ENCODE assay signal across 20 cellular contexts in genomic region chr9:110895141-110895912, GRCh38.
DNase-seq lines count a peak whose midpoint lies in the region; ATAC-seq and TF ChIP-seq lines count a peak whose summit lies in the region.
"Had no signal": no experiment of that assay in that cellular context is flagged by ENCODE, and none has a peak within 500 bp of the region (broad histone marks: within the 10 kb centered on the region; RNA-seq: fewer than 3 reads in every experiment).

No MANE protein-coding gene starts in this region.

- no peak overlapping the region for H3K27ac Mint-ChIP-seq in MCF 10A (ENCODE audit: low read depth, unreplicated experiment)
- H3K27ac Mint-ChIP-seq: activated naive CD8-positive, alpha-beta T cell treated with anti-CD3 and anti-CD28 coated beads for 36 hours; CD4-positive, CD25-positive, alpha-beta regulatory T cell; memory B cell had no signal

- H3K36me3 Mint-ChIP-seq in MCF 10A (ENCODE audit: insufficient read depth, unreplicated experiment) = no peaks in the 10 kb centered on the region
- H3K36me3 Mint-ChIP-seq: activated naive CD8-positive, alpha-beta T cell treated with anti-CD3 and anti-CD28 coated beads for 36 hours; CD4-positive, CD25-positive, alpha-beta regulatory T cell; memory B cell had no signal

- H3K27me3 ChIP-seq in breast epithelium = no peaks in the 10 kb centered on the region
- no peaks in the 10 kb centered on the region for H3K27me3 ChIP-seq in right cardiac atrium (ENCODE audit: control insufficient read depth, insufficient read depth)
- no peaks in the 10 kb centered on the region for H3K27me3 ChIP-seq in sigmoid colon
- H3K27me3 ChIP-seq in vagina = no peaks in the 10 kb centered on the region

- intact Hi-C loops in breast epithelium (cut with DNase I; ENCODE audit: low total_unique reads) (no loop called here), MCF 10A (cut with micrococcal nuclease) (no loop called here), right cardiac atrium (cut with DNase I) (no loop called here), sigmoid colon (cut with DNase I) (loop anchor here (10.0 kb wide), 1 partner anchor 139 kb away; the partner anchor contains the start of gene LPAR1), vagina (cut with DNase I) (loop anchor here (10.0 kb wide), 1 partner anchor 141 kb away; no protein-coding TSS in a partner anchor)

- DNase-seq in breast epithelium (ENCODE audit: low spot score in 2 of 2) = no peak
- no peak for DNase-seq in MCF 10A (ENCODE audit: unreplicated experiment)
- peak; percentile 80 to 93 (median 90) for DNase-seq in right cardiac atrium
- DNase-seq in sigmoid colon = peak; percentile 81
- DNase-seq in vagina (ENCODE audit: extremely low spot score in 2 of 2) = no peak
- no peak for DNase-seq in stimulated activated CD4-positive, alpha-beta T cell treated with anti-CD3 and anti-CD28 coated beads, Interleukin-4, amount 100 ng/mL, for 1 hour
- DNase-seq in activated CD4-positive, alpha-beta T cell treated with anti-CD3 and anti-CD28 coated beads for 4 hours = no peak
- DNase-seq: 8988T; activated CD4-positive, alpha-beta T cell treated with anti-CD3 and anti-CD28 coated beads, Interleukin-2, amount 50 U/mL, for 4 hours; activated naive CD8-positive, alpha-beta T cell treated with anti-CD3 and anti-CD28 coated beads for 36 hours; activated T-cell treated with anti-CD3 and anti-CD28 coated beads, Interleukin-2, amount 50 U/mL, for 4 hours; CD4-positive, CD25-positive, alpha-beta regulatory T cell; DND-41; effector memory CD4-positive, alpha-beta T cell; foreskin melanocyte; stimulated activated CD4-positive, alpha-beta T cell treated with anti-CD3 and anti-CD28 coated beads, Interleukin-12 subunit alpha, Interleukin-12 subunit beta, amount 100 ng/mL, for 4 hours had no signal

- H3K4me3 ChIP-seq in breast epithelium (no peak overlapping the region), right cardiac atrium (ENCODE audit: low read length) (no peak overlapping the region), sigmoid colon (no peak overlapping the region), vagina (no peak overlapping the region)
- H3K4me3 ChIP-seq: K562 had no signal

- no peaks in the 10 kb centered on the region for H3K27me3 Mint-ChIP-seq in MCF 10A (ENCODE audit: insufficient read depth, unreplicated experiment)
- H3K27me3 Mint-ChIP-seq: activated naive CD8-positive, alpha-beta T cell treated with anti-CD3 and anti-CD28 coated beads for 36 hours; CD4-positive, CD25-positive, alpha-beta regulatory T cell; memory B cell had no signal

- POLR2A ChIA-PET in MCF 10A (lab: Yijun Ruan, JAX) = no interaction called here

- TF ChIP-seq CTCF in breast epithelium (IDR thresholded peaks at IDR 0.05) = no peak
- TF ChIP-seq CTCF in MCF 10A (IDR thresholded peaks at IDR 0.05; ENCODE audit: unreplicated experiment) = no peak
- no peak for TF ChIP-seq CTCF in sigmoid colon (IDR thresholded peaks at IDR 0.05)
- TF ChIP-seq CTCF in vagina (IDR thresholded peaks at IDR 0.05) = no peak

- H3K4me3 Mint-ChIP-seq in MCF 10A (ENCODE audit: unreplicated experiment) = no peak overlapping the region
- H3K4me3 Mint-ChIP-seq: activated naive CD8-positive, alpha-beta T cell treated with anti-CD3 and anti-CD28 coated beads for 36 hours; activated T-cell treated with anti-CD3 and anti-CD28 coated beads, Interleukin-2, amount 50 U/mL, for 4 hours; CD4-positive, CD25-positive, alpha-beta regulatory T cell; memory B cell had no signal

- H3K9me3 ChIP-seq in breast epithelium (no peaks in the 10 kb centered on the region), right cardiac atrium (ENCODE audit: control insufficient read depth, low read length) (no peaks in the 10 kb centered on the region), sigmoid colon (no peaks in the 10 kb centered on the region), vagina (no peaks in the 10 kb centered on the region)

- peak overlapping the region; percentile 7 to 76 for H3K27ac ChIP-seq in breast epithelium
- H3K27ac ChIP-seq in right cardiac atrium (ENCODE audit: low read length) = peak overlapping the region; percentile 61
- peak overlapping the region; percentile 10 to 64 (median 57) for H3K27ac ChIP-seq in sigmoid colon
- peak overlapping the region; percentile 2 for H3K27ac ChIP-seq in vagina
- H3K27ac ChIP-seq: HL-60 had no signal

- CTCF ChIA-PET in MCF 10A (lab: Yijun Ruan, JAX) = no interaction called here

- BruUV-seq in MCF 10A (replicated peaks; lab: Mats Ljungman, UMichigan) = no TSS peak

- TF ChIP-seq POLR2A in breast epithelium (IDR thresholded peaks at IDR 0.05) (no peak), sigmoid colon (IDR thresholded peaks at IDR 0.05) (no peak), vagina (IDR thresholded peaks at IDR 0.05) (no peak)

- H3K4me1 ChIP-seq in breast epithelium (no peaks in the 10 kb centered on the region), right cardiac atrium (ENCODE audit: control insufficient read depth, insufficient read depth, low read length) (no peaks in the 10 kb centered on the region), sigmoid colon (no peaks in the 10 kb centered on the region), vagina (peaks cover 5% of the 10 kb centered on the region)

- H3K4me1 Mint-ChIP-seq in MCF 10A (ENCODE audit: insufficient read depth, unreplicated experiment) = no peaks in the 10 kb centered on the region
- H3K4me1 Mint-ChIP-seq: activated naive CD8-positive, alpha-beta T cell treated with anti-CD3 and anti-CD28 coated beads for 36 hours; CD4-positive, CD25-positive, alpha-beta regulatory T cell; memory B cell had no signal

- no peak for TF ChIP-seq EP300 in sigmoid colon (IDR thresholded peaks at IDR 0.05)

- no peaks in the 10 kb centered on the region for H3K9me3 Mint-ChIP-seq in MCF 10A (ENCODE audit: unreplicated experiment)
- H3K9me3 Mint-ChIP-seq: activated naive CD8-positive, alpha-beta T cell treated with anti-CD3 and anti-CD28 coated beads for 36 hours had no signal

- 41% methylated on average over 7 of the region's 7 CpGs for WGBS in right cardiac atrium
- WGBS in sigmoid colon, 2 donors = 64 to 73% methylated on average over 7 of the region's 7 CpGs

- no peaks in the 10 kb centered on the region for H3K36me3 ChIP-seq in breast epithelium
- H3K36me3 ChIP-seq in sigmoid colon = no peaks in the 10 kb centered on the region
- no peaks in the 10 kb centered on the region for H3K36me3 ChIP-seq in vagina

- peak; percentile 95 to 96 for ATAC-seq in right cardiac atrium
- ATAC-seq in HG03097 (IDR thresholded peaks at IDR 0.05; ENCODE audit: low FRiP score, unreplicated experiment) = no peak
- ATAC-seq: activated T-cell treated with anti-CD3 and anti-CD28 coated beads, Interleukin-2, amount 50 U/mL, for 4 hours; K562 had no signal

Comparison
In these comparisons a context has a peak if more than half of its experiments do, and no peak if none do; other contexts are left out.
1. DNase-seq: peak in right cardiac atrium (3 of 3) and sigmoid colon (single experiment); none in breast epithelium (0 of 2), MCF 10A (single experiment), vagina (0 of 2), stimulated activated CD4-positive, alpha-beta T cell treated with anti-CD3 and anti-CD28 coated beads, Interleukin-4, amount 100 ng/mL, for 1 hour (single experiment) and activated CD4-positive, alpha-beta T cell treated with anti-CD3 and anti-CD28 coated beads for 4 hours (0 of 2).
2. H3K27ac ChIP-seq: peak in every context shown above with its lines; median percentile 61 in right cardiac atrium; 57 in sigmoid colon; 42 in breast epithelium; 2 in vagina.
3. intact Hi-C loops: an anchor here in sigmoid colon (10.0 kb wide) and vagina (10.0 kb wide); none called in breast epithelium, MCF 10A and right cardiac atrium.